Comparison of ENCODE assay signal across 16 cellular contexts in the genomic region with DNA sequence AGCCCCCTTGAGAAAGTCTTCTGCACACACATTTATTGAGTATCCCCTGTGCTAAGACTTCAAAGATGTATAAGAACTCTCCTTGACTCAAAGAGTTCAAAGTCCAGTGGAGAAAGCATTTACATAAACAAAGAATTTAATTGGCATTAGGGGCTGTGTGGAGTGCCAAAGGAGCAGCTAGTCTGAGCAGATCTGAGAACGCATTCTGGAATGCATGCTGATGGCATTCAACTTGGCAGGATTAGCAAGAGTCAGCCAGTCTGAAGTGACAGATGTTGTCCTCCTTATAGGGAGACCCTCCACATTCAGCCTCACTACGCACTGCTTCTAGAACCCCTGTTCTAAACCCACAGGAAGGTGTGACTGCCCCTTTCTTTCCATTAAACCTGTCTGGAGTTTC.
DNase-seq lines count a peak whose midpoint lies in the region; ATAC-seq and TF ChIP-seq lines count a peak whose summit lies in the region.
"Had no signal": no experiment of that assay in that cellular context is flagged by ENCODE, and none has a peak within 500 bp of the region (broad histone marks: within the 10 kb centered on the region; RNA-seq: fewer than 3 reads in every experiment).

No MANE protein-coding gene starts in this region.

- intact Hi-C loops in esophagus muscularis mucosa (cut with DNase I) (no loop called here), right lobe of liver (cut with DNase I) (no loop called here)

- H3K36me3 ChIP-seq in esophagus muscularis mucosa (no peaks in the 10 kb centered on the region), right lobe of liver (no peaks in the 10 kb centered on the region)

- no peak overlapping the region for H3K27ac Mint-ChIP-seq in glutamatergic neuron (ENCODE audit: unreplicated experiment)
- no peak overlapping the region for H3K27ac Mint-ChIP-seq in activated naive CD8-positive, alpha-beta T cell treated with anti-CD3 and anti-CD28 coated beads, Interleukin-2, amount 50 U/mL, for 24 hours
- H3K27ac Mint-ChIP-seq: CD4-positive, alpha-beta T cell; GM23338 had no signal

- TF ChIP-seq POLR2A in esophagus muscularis mucosa (IDR thresholded peaks at IDR 0.05; ENCODE audit: low read depth) = no peak
- no peak for TF ChIP-seq POLR2A in right lobe of liver (IDR thresholded peaks at IDR 0.05)

- H3K9me3 Mint-ChIP-seq in glutamatergic neuron (ENCODE audit: unreplicated experiment) = peaks cover 3% of the 10 kb centered on the region
- peaks cover 5% of the 10 kb centered on the region for H3K9me3 Mint-ChIP-seq in activated naive CD8-positive, alpha-beta T cell treated with anti-CD3 and anti-CD28 coated beads, Interleukin-2, amount 50 U/mL, for 24 hours
- H3K9me3 Mint-ChIP-seq: CD4-positive, alpha-beta T cell; GM23338 had no signal

- WGBS in esophagus muscularis mucosa = 53% methylated on average over 2 of the region's 2 CpGs
- 38% methylated on average over 1 of the region's 2 CpGs for WGBS in right lobe of liver (ENCODE audit: insufficient coverage, low coverage, low lambda C conversion rate, missing lambda C conversion rate)

- H3K4me1 ChIP-seq in esophagus muscularis mucosa (peaks cover 0 to 7% (median 0%) of the 10 kb centered on the region in 4 donors), right lobe of liver (no peaks in the 10 kb centered on the region)
- H3K4me1 ChIP-seq: A549, Caco-2 had no signal

- ATAC-seq in right lobe of liver = no peak
- ATAC-seq in activated naive CD8-positive, alpha-beta T cell treated with anti-CD3 and anti-CD28 coated beads, Interleukin-2, amount 50 U/mL, for 24 hours = no peak
- ATAC-seq: GM23338 had no signal

- no peaks in the 10 kb centered on the region for H3K27me3 Mint-ChIP-seq in glutamatergic neuron (ENCODE audit: unreplicated experiment)
- no peaks in the 10 kb centered on the region for H3K27me3 Mint-ChIP-seq in activated naive CD8-positive, alpha-beta T cell treated with anti-CD3 and anti-CD28 coated beads, Interleukin-2, amount 50 U/mL, for 24 hours
- H3K27me3 Mint-ChIP-seq: CD4-positive, alpha-beta T cell had no signal

- no peak overlapping the region for H3K4me3 ChIP-seq in esophagus muscularis mucosa
- H3K4me3 ChIP-seq in right lobe of liver = no peak overlapping the region
- H3K4me3 ChIP-seq: A549, GM23338 had no signal

- DNase-seq in G401 (ENCODE audit: low spot score) (peak; percentile 53), NCI-H446 treated with DMSO at 0.1 percent for 48 hours (lab: John Stamatoyannopoulos, UW) (peak; percentile 73), esophagus muscularis mucosa (ENCODE audit: extremely low spot score) (peak; percentile 42), right lobe of liver (no peak), glutamatergic neuron (no peak)
- DNase-seq in activated naive CD8-positive, alpha-beta T cell treated with anti-CD3 and anti-CD28 coated beads, Interleukin-2, amount 50 U/mL, for 24 hours = no peak
- DNase-seq: AML-193; Caco-2; CD4-positive, alpha-beta T cell; GDM1; HCEC 1CT had no signal

- H3K9me3 ChIP-seq in esophagus muscularis mucosa = no peaks in the 10 kb centered on the region
- H3K9me3 ChIP-seq in right lobe of liver = no peaks in the 10 kb centered on the region
- H3K9me3 ChIP-seq: A549, Caco-2 had no signal

- in situ Hi-C loops in G401 (cut with HindIII; ENCODE audit: low sequenced_read_pairs) = no loop called here

- no peak for TF ChIP-seq EP300 in esophagus muscularis mucosa (IDR thresholded peaks at IDR 0.05)

- H3K4me1 Mint-ChIP-seq in glutamatergic neuron (ENCODE audit: low read depth, unreplicated experiment) = peaks cover 16% of the 10 kb centered on the region
- H3K4me1 Mint-ChIP-seq in activated naive CD8-positive, alpha-beta T cell treated with anti-CD3 and anti-CD28 coated beads, Interleukin-2, amount 50 U/mL, for 24 hours = no peaks in the 10 kb centered on the region
- H3K4me1 Mint-ChIP-seq: GM23338 had no signal

- no peaks in the 10 kb centered on the region for H3K27me3 ChIP-seq in esophagus muscularis mucosa
- H3K27me3 ChIP-seq in right lobe of liver = no peaks in the 10 kb centered on the region

- no peaks in the 10 kb centered on the region for H3K36me3 Mint-ChIP-seq in glutamatergic neuron (ENCODE audit: unreplicated experiment)
- no peaks in the 10 kb centered on the region for H3K36me3 Mint-ChIP-seq in activated naive CD8-positive, alpha-beta T cell treated with anti-CD3 and anti-CD28 coated beads, Interleukin-2, amount 50 U/mL, for 24 hours (ENCODE audit: low read depth)

- H3K27ac ChIP-seq in 22Rv1 (peak overlapping the region; percentile 52), esophagus muscularis mucosa (replicated peaks in 1 of 4) (no peak overlapping the region), right lobe of liver (no peak overlapping the region)
- H3K27ac ChIP-seq: A549, C4-2B, HL-60 had no signal

- no peak for TF ChIP-seq CTCF in 22Rv1 (IDR thresholded peaks at IDR 0.05)
- TF ChIP-seq CTCF in esophagus muscularis mucosa (IDR thresholded peaks at IDR 0.05) = no peak
- TF ChIP-seq CTCF in right lobe of liver (IDR thresholded peaks at IDR 0.05) = no peak
- TF ChIP-seq CTCF in glutamatergic neuron (IDR thresholded peaks at IDR 0.05; ENCODE audit: partially characterized antibody, unreplicated experiment) = no peak

- no peak overlapping the region for H3K4me3 Mint-ChIP-seq in glutamatergic neuron (ENCODE audit: unreplicated experiment)
- no peak overlapping the region for H3K4me3 Mint-ChIP-seq in activated naive CD8-positive, alpha-beta T cell treated with anti-CD3 and anti-CD28 coated beads, Interleukin-2, amount 50 U/mL, for 24 hours
- H3K4me3 Mint-ChIP-seq: CD4-positive, alpha-beta T cell; GM23338 had no signal

Comparison
In these comparisons a context has a peak if more than half of its experiments do, and no peak if none do; other contexts are left out.
1. DNase-seq: peak in G401 (single experiment), NCI-H446 treated with DMSO at 0.1 percent for 48 hours (single experiment) and esophagus muscularis mucosa (single experiment); none in right lobe of liver (0 of 3), glutamatergic neuron (single experiment) and activated naive CD8-positive, alpha-beta T cell treated with anti-CD3 and anti-CD28 coated beads, Interleukin-2, amount 50 U/mL, for 24 hours (single experiment).